31 cellular contexts compared by ENCODE assay signal in genomic region chr9:36901528-36901927, GRCh38.
"Had no signal": no experiment of that assay in that cellular context is flagged by ENCODE, and none has a peak within 500 bp of the region (broad histone marks: within the 10 kb centered on the region; RNA-seq: fewer than 3 reads in every experiment).

No MANE protein-coding gene starts in this region.

- H3K27ac Mint-ChIP-seq: activated CD4-positive, alpha-beta T cell treated with anti-CD3 and anti-CD28 coated beads, Interleukin-2, amount 10 ng/mL, durations not matched to agents 7 days and 5 days; activated naive CD4-positive, alpha-beta T cell treated with anti-CD3 and anti-CD28 coated beads, Interleukin-2, amount 50 U/mL, for 24 hours; activated naive CD8-positive, alpha-beta T cell treated with anti-CD3 and anti-CD28 coated beads, Interleukin-2, amount 10 ng/mL, durations not matched to agents 7 days and 5 days; activated T-cell treated with anti-CD3 and anti-CD28 coated beads, Interleukin-2, amount 50 U/mL, for 72 hours; activated T-helper 2 cell treated with anti-CD3 and anti-CD28 coated beads, Interferon-gamma antibody, Interleukin-2, Interleukin-4, amounts not matched to agents 10 μg/mL and 5 μg/mL and 100 μg/mL, durations not matched to agents 14 hours and 24 hours and 36 hours had no signal

- DNase-seq: activated CD4-positive, alpha-beta T cell treated with anti-CD3 and anti-CD28 coated beads, Interleukin-2, amount 10 ng/mL, durations not matched to agents 7 days and 5 days; activated CD4-positive, alpha-beta T cell treated with anti-CD3 and anti-CD28 coated beads, Interleukin-2, amount 50 U/mL, for 48 hours; activated gamma-delta T cell; activated naive CD4-positive, alpha-beta T cell treated with Interleukin-2 at 50 U/mL for 16 hours; activated naive CD8-positive, alpha-beta T cell treated with anti-CD3 and anti-CD28 coated beads, Interleukin-2, amount 10 ng/mL, durations not matched to agents 7 days and 5 days; activated T-cell treated with anti-CD3 and anti-CD28 coated beads, Interleukin-2, amount 50 U/mL, for 1 hour; activated T-cell treated with anti-CD3 and anti-CD28 coated beads, Interleukin-2, amount 50 U/mL, for 72 hours; amygdala; body of pancreas; caudate nucleus; cerebellar nuclear complex; Kasumi-1; KG1; MG63; NCI-H1092 treated with DMSO at 0.1 percent for 48 hours; NCI-H1417; NCI-H146; NCI-H187; NCI-H2029 treated with DMSO at 0.1 percent for 48 hours; NCI-H2107; NCI-H2171; NCI-H510A; NCI-H748 treated with DMSO at 0.1 percent for 48 hours; NK-92 treated with Interleukin-12 subunit alpha and Interleukin-12 subunit beta, amount 100 ng/mL, for 24 hours; PC-9; Right ventricle myocardium superior; SJCRH30; T1000; WERI-Rb-1 had no signal

- H3K4me1 Mint-ChIP-seq: activated naive CD4-positive, alpha-beta T cell treated with anti-CD3 and anti-CD28 coated beads, Interleukin-2, amount 50 U/mL, for 24 hours had no signal

- H3K9me3 Mint-ChIP-seq: activated CD4-positive, alpha-beta T cell treated with anti-CD3 and anti-CD28 coated beads, Interleukin-2, amount 10 ng/mL, durations not matched to agents 7 days and 5 days; activated naive CD4-positive, alpha-beta T cell treated with anti-CD3 and anti-CD28 coated beads, Interleukin-2, amount 50 U/mL, for 24 hours; activated naive CD8-positive, alpha-beta T cell treated with anti-CD3 and anti-CD28 coated beads, Interleukin-2, amount 10 ng/mL, durations not matched to agents 7 days and 5 days; activated T-cell treated with anti-CD3 and anti-CD28 coated beads, Interleukin-2, amount 50 U/mL, for 72 hours; activated T-helper 2 cell treated with anti-CD3 and anti-CD28 coated beads, Interferon-gamma antibody, Interleukin-2, Interleukin-4, amounts not matched to agents 10 μg/mL and 5 μg/mL and 100 μg/mL, durations not matched to agents 14 hours and 24 hours and 36 hours had no signal

- H3K4me3 Mint-ChIP-seq: activated CD4-positive, alpha-beta T cell treated with anti-CD3 and anti-CD28 coated beads, Interleukin-2, amount 10 ng/mL, durations not matched to agents 7 days and 5 days; activated naive CD4-positive, alpha-beta T cell treated with anti-CD3 and anti-CD28 coated beads, Interleukin-2, amount 50 U/mL, for 24 hours; activated naive CD8-positive, alpha-beta T cell treated with anti-CD3 and anti-CD28 coated beads, Interleukin-2, amount 10 ng/mL, durations not matched to agents 7 days and 5 days; activated T-cell treated with anti-CD3 and anti-CD28 coated beads, Interleukin-2, amount 50 U/mL, for 72 hours had no signal

- ATAC-seq: activated T-cell treated with anti-CD3 and anti-CD28 coated beads, Interleukin-2, amount 50 U/mL, for 72 hours; body of pancreas had no signal

- H3K36me3 Mint-ChIP-seq: activated naive CD4-positive, alpha-beta T cell treated with anti-CD3 and anti-CD28 coated beads, Interleukin-2, amount 50 U/mL, for 24 hours; activated naive CD8-positive, alpha-beta T cell treated with anti-CD3 and anti-CD28 coated beads, Interleukin-2, amount 10 ng/mL, durations not matched to agents 7 days and 5 days had no signal
